In the genomic region with DNA sequence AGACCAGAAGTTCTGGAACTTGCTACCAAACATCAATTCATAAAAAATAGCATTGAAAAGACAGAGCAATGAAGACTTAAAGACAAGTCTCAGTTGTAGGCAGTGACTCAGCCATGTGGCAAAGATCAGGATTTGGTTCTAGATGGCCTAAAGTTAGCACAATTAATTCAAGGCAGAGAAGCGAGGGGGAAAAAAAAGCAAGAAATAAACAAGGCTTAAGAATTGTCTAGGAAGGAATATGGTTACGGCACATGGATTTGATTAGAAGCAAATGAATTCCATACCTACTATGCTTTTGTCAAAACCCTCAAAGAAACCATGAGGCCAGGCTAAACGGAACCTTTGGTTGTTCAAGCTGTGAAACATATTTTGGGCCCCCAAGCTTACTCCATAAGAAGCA, we compare ENCODE assay signal across 28 cellular contexts.
"Had no signal": no experiment of that assay in that cellular context is flagged by ENCODE, and none has a peak within 500 bp of the region (broad histone marks: within the 10 kb centered on the region; RNA-seq: fewer than 3 reads in every experiment).

No MANE protein-coding gene starts in this region.

- H3K4me1 Mint-ChIP-seq: activated CD4-positive, alpha-beta memory T cell treated with anti-CD3 and anti-CD28 coated beads, Interleukin-2, amount 10 ng/mL, durations not matched to agents 7 days and 5 days; activated CD4-positive, alpha-beta T cell treated with anti-CD3 and anti-CD28 coated beads, Interleukin-2, amount 10 ng/mL, durations not matched to agents 7 days and 5 days; activated naive CD4-positive, alpha-beta T cell treated with anti-CD3 and anti-CD28 coated beads, Interleukin-2, amount 10 ng/mL, durations not matched to agents 7 days and 5 days; activated naive CD8-positive, alpha-beta T cell treated with anti-CD3 and anti-CD28 coated beads, Interleukin-2, amount 10 ng/mL, durations not matched to agents 7 days and 5 days had no signal

- H3K4me1 ChIP-seq: body of pancreas, esophagus squamous epithelium, gastroesophageal sphincter had no signal

- H3K9me3 ChIP-seq: body of pancreas, gastroesophageal sphincter had no signal

- H3K36me3 ChIP-seq: esophagus squamous epithelium, gastroesophageal sphincter had no signal

- DNase-seq: activated CD4-positive, alpha-beta memory T cell treated with anti-CD3 and anti-CD28 coated beads, Interleukin-2, amount 10 ng/mL, durations not matched to agents 7 days and 5 days; activated CD4-positive, alpha-beta T cell treated with anti-CD3 and anti-CD28 coated beads for 1 hour; activated CD4-positive, alpha-beta T cell treated with anti-CD3 and anti-CD28 coated beads for 4 hours; activated CD4-positive, alpha-beta T cell treated with anti-CD3 and anti-CD28 coated beads, Interleukin-2, amount 10 ng/mL, durations not matched to agents 7 days and 5 days; activated CD4-positive, alpha-beta T cell treated with anti-CD3 and anti-CD28 coated beads, Interleukin-2, amount 50 U/mL, for 4 hours; activated CD4-positive, CD25-positive, alpha-beta regulatory T cell; activated CD8-positive, alpha-beta memory T cell treated with anti-CD3 and anti-CD28 coated beads, Interleukin-2, amount 50 U/mL, for 48 hours; activated gamma-delta T cell; activated naive CD4-positive, alpha-beta T cell; activated naive CD4-positive, alpha-beta T cell treated with anti-CD3 and anti-CD28 coated beads, Interleukin-2, amount 10 ng/mL, durations not matched to agents 7 days and 5 days; activated naive CD8-positive, alpha-beta T cell treated with anti-CD3 and anti-CD28 coated beads, Interleukin-2, amount 10 ng/mL, durations not matched to agents 7 days and 5 days; activated T-cell treated with anti-CD3 and anti-CD28 coated beads for 4 hours; activated T-cell treated with anti-CD3 and anti-CD28 coated beads, Interleukin-2, amount 50 U/mL, for 24 hours; activated T-cell treated with anti-CD3 and anti-CD28 coated beads, Interleukin-2, amount 50 U/mL, for 72 hours; amniotic stem cell; aorta; body of pancreas; caudate nucleus; cortex of kidney; effector CD8-positive, alpha-beta T cell; esophagus squamous epithelium; foreskin melanocyte; head of caudate nucleus; hippocampal formation; T-helper 2 cell had no signal

- ATAC-seq: activated naive CD4-positive, alpha-beta T cell treated with anti-CD3 and anti-CD28 coated beads, Interleukin-2, amount 50 U/mL, for 72 hours; activated T-cell treated with anti-CD3 and anti-CD28 coated beads, Interleukin-2, amount 50 U/mL, for 72 hours; body of pancreas; gastroesophageal sphincter had no signal

- H3K36me3 Mint-ChIP-seq: activated naive CD4-positive, alpha-beta T cell treated with anti-CD3 and anti-CD28 coated beads, Interleukin-2, amount 10 ng/mL, durations not matched to agents 7 days and 5 days; activated naive CD4-positive, alpha-beta T cell treated with anti-CD3 and anti-CD28 coated beads, Interleukin-2, amount 50 U/mL, for 72 hours; activated naive CD8-positive, alpha-beta T cell treated with anti-CD3 and anti-CD28 coated beads, Interleukin-2, amount 10 ng/mL, durations not matched to agents 7 days and 5 days had no signal

- H3K27me3 Mint-ChIP-seq: activated CD4-positive, alpha-beta memory T cell treated with anti-CD3 and anti-CD28 coated beads, Interleukin-2, amount 10 ng/mL, durations not matched to agents 7 days and 5 days; activated CD4-positive, alpha-beta T cell treated with anti-CD3 and anti-CD28 coated beads, Interleukin-2, amount 10 ng/mL, durations not matched to agents 7 days and 5 days; activated naive CD4-positive, alpha-beta T cell treated with anti-CD3 and anti-CD28 coated beads, Interleukin-2, amount 10 ng/mL, durations not matched to agents 7 days and 5 days; activated naive CD8-positive, alpha-beta T cell treated with anti-CD3 and anti-CD28 coated beads, Interleukin-2, amount 10 ng/mL, durations not matched to agents 7 days and 5 days; activated T-cell treated with anti-CD3 and anti-CD28 coated beads, Interleukin-2, amount 50 U/mL, for 24 hours had no signal

- H3K4me3 Mint-ChIP-seq: activated CD4-positive, alpha-beta memory T cell treated with anti-CD3 and anti-CD28 coated beads, Interleukin-2, amount 10 ng/mL, durations not matched to agents 7 days and 5 days; activated CD4-positive, alpha-beta T cell treated with anti-CD3 and anti-CD28 coated beads, Interleukin-2, amount 10 ng/mL, durations not matched to agents 7 days and 5 days; activated naive CD4-positive, alpha-beta T cell treated with anti-CD3 and anti-CD28 coated beads, Interleukin-2, amount 10 ng/mL, durations not matched to agents 7 days and 5 days; activated naive CD8-positive, alpha-beta T cell treated with anti-CD3 and anti-CD28 coated beads, Interleukin-2, amount 10 ng/mL, durations not matched to agents 7 days and 5 days; activated T-cell treated with anti-CD3 and anti-CD28 coated beads, Interleukin-2, amount 50 U/mL, for 24 hours; activated T-cell treated with anti-CD3 and anti-CD28 coated beads, Interleukin-2, amount 50 U/mL, for 72 hours had no signal

- H3K27me3 ChIP-seq: body of pancreas, esophagus squamous epithelium, gastroesophageal sphincter had no signal

- H3K4me3 ChIP-seq: body of pancreas, esophagus squamous epithelium, gastroesophageal sphincter had no signal

- H3K27ac Mint-ChIP-seq: activated CD4-positive, alpha-beta memory T cell treated with anti-CD3 and anti-CD28 coated beads, Interleukin-2, amount 10 ng/mL, durations not matched to agents 7 days and 5 days; activated CD4-positive, alpha-beta T cell treated with anti-CD3 and anti-CD28 coated beads, Interleukin-2, amount 10 ng/mL, durations not matched to agents 7 days and 5 days; activated naive CD4-positive, alpha-beta T cell treated with anti-CD3 and anti-CD28 coated beads, Interleukin-2, amount 10 ng/mL, durations not matched to agents 7 days and 5 days; activated naive CD4-positive, alpha-beta T cell treated with anti-CD3 and anti-CD28 coated beads, Interleukin-2, amount 50 U/mL, for 72 hours; activated naive CD8-positive, alpha-beta T cell treated with anti-CD3 and anti-CD28 coated beads, Interleukin-2, amount 10 ng/mL, durations not matched to agents 7 days and 5 days; activated T-cell treated with anti-CD3 and anti-CD28 coated beads, Interleukin-2, amount 50 U/mL, for 24 hours; activated T-cell treated with anti-CD3 and anti-CD28 coated beads, Interleukin-2, amount 50 U/mL, for 72 hours had no signal

- H3K9me3 Mint-ChIP-seq: activated CD4-positive, alpha-beta memory T cell treated with anti-CD3 and anti-CD28 coated beads, Interleukin-2, amount 10 ng/mL, durations not matched to agents 7 days and 5 days; activated CD4-positive, alpha-beta T cell treated with anti-CD3 and anti-CD28 coated beads, Interleukin-2, amount 10 ng/mL, durations not matched to agents 7 days and 5 days; activated naive CD4-positive, alpha-beta T cell treated with anti-CD3 and anti-CD28 coated beads, Interleukin-2, amount 10 ng/mL, durations not matched to agents 7 days and 5 days; activated naive CD8-positive, alpha-beta T cell treated with anti-CD3 and anti-CD28 coated beads, Interleukin-2, amount 10 ng/mL, durations not matched to agents 7 days and 5 days had no signal

- H3K27ac ChIP-seq: body of pancreas, epithelial cell of prostate, esophagus squamous epithelium, gastroesophageal sphincter had no signal
